Comparison of ENCODE assay signal across 1 cellular context in the genomic region with DNA sequence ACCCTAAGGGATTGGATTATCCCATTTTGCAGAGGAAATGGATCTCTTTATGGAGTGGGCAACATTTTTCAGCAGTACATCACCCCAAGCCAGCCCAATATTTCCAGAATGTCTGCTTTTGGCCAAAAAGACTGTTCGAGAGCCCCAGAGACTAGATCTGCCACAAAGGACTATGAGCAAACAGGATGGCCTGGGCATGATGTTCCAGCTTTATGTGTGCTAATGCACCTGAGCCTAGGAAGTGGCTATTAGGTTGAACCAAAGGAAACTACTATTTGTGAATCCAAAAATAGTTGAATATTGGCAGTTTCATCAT.
TF ChIP-seq lines count a peak whose summit lies in the region.

No MANE protein-coding gene starts in this region.

TF ChIP-seq in GM23338, 12 proteins besides CTCF, POLR2A, EP300 and RAD21 (continued from another document):
- TF ChIP-seq, protein P1, sequence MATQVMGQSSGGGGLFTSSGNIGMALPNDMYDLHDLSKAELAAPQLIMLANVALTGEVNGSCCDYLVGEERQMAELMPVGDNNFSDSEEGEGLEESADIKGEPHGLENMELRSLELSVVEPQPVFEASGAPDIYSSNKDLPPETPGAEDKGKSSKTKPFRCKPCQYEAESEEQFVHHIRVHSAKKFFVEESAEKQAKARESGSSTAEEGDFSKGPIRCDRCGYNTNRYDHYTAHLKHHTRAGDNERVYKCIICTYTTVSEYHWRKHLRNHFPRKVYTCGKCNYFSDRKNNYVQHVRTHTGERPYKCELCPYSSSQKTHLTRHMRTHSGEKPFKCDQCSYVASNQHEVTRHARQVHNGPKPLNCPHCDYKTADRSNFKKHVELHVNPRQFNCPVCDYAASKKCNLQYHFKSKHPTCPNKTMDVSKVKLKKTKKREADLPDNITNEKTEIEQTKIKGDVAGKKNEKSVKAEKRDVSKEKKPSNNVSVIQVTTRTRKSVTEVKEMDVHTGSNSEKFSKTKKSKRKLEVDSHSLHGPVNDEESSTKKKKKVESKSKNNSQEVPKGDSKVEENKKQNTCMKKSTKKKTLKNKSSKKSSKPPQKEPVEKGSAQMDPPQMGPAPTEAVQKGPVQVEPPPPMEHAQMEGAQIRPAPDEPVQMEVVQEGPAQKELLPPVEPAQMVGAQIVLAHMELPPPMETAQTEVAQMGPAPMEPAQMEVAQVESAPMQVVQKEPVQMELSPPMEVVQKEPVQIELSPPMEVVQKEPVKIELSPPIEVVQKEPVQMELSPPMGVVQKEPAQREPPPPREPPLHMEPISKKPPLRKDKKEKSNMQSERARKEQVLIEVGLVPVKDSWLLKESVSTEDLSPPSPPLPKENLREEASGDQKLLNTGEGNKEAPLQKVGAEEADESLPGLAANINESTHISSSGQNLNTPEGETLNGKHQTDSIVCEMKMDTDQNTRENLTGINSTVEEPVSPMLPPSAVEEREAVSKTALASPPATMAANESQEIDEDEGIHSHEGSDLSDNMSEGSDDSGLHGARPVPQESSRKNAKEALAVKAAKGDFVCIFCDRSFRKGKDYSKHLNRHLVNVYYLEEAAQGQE (IDR thresholded peaks at IDR 0.05; ENCODE audit: unreplicated experiment) = no peak
- TF ChIP-seq NANOG (IDR thresholded peaks at IDR 0.05; ENCODE audit: borderline replicate concordance) (no peak), CREB1 (CRISPR knock-in tag; IDR thresholded peaks at IDR 0.05; ENCODE audit: low read depth) (no peak), ZNF114 (CRISPR knock-in tag; IDR thresholded peaks at IDR 0.05) (no peak), POLR2AphosphoS5 (IDR thresholded peaks at IDR 0.05; ENCODE audit: low read depth) (no peak)
- TF ChIP-seq, protein P2, sequence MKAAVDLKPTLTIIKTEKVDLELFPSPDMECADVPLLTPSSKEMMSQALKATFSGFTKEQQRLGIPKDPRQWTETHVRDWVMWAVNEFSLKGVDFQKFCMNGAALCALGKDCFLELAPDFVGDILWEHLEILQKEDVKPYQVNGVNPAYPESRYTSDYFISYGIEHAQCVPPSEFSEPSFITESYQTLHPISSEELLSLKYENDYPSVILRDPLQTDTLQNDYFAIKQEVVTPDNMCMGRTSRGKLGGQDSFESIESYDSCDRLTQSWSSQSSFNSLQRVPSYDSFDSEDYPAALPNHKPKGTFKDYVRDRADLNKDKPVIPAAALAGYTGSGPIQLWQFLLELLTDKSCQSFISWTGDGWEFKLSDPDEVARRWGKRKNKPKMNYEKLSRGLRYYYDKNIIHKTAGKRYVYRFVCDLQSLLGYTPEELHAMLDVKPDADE (IDR thresholded peaks at IDR 0.05) = no peak
